ENCODE assay signal across 9 cellular contexts in the genomic region with DNA sequence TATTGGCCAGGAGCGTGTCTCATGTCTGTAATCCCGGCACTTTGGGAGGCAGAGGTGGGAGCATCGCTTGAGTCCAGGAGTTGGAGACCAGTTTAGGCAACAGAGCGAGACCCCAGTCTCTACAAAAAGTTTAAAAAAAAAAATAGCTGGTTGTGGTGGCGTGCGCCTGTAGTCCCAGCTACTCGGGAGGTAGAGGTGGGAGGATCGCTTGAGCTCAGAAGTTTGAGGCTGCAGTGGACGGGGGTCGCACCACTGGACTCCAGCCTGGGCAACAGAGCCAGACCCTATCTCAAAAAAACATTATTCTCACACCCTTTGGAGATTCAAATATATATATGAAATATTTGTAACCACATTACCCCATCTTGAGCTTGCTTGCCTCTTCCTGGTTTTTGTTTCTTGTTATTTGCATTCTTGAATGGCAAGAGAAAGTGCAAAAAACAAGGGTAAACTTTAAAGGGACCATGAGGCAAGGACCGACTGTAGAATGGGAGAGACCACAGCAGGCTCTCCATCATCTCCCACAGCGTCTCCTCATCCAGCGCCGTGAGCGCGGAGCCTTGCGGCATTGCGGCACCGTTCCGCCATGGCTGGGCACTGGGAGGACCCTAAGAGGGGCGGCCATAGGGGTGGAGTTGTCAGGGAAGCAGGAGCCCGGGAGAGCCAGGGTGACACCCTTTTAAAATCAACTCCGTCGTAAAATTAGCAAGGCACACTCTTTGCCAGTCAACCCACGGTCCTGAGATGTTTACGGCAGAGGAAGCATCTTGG. TPM values are rescaled to one million over a fixed set of nuclear protein-coding genes. Genes with fewer than 3 reads are reported as not detected.
DNase-seq lines count a peak whose midpoint lies in the region; ATAC-seq and TF ChIP-seq lines count a peak whose summit lies in the region.
"Had no signal": no experiment of that assay in that cellular context is flagged by ENCODE, and none has a peak within 500 bp of the region (broad histone marks: within the 10 kb centered on the region; RNA-seq: fewer than 3 reads in every experiment).

No MANE protein-coding gene starts in this region.

- POLR2A ChIA-PET in AG04449 (lab: Yijun Ruan, JAX) = interaction anchor here (0.6 kb wide), 1 partner anchor 10 kb away, joined by 5 read pairs; no protein-coding TSS in a partner anchor

- peak overlapping the region; percentile 98 for H3K4me3 Mint-ChIP-seq in HFFc6
- peak overlapping the region; percentile 89 to 98 (median 93) for H3K4me3 Mint-ChIP-seq in brain

- intact Hi-C loops in head of caudate nucleus (cut with DNase I) = no loop called here

- no peak for ATAC-seq in HG03025 (IDR thresholded peaks at IDR 0.05; ENCODE audit: low FRiP score, unreplicated experiment)

- H3K4me1 ChIP-seq in mononuclear cell (ENCODE audit: insufficient read depth, low read length) = peaks cover 38% of the 10 kb centered on the region

- TF ChIP-seq CTCF in AG04449 (IDR thresholded peaks at IDR 0.05; ENCODE audit: insufficient read depth, low read length, missing control alignments) (no peak), HFFc6 (IDR thresholded peaks at IDR 0.05) (no peak), brain (conservative IDR thresholded peaks at IDR 0.05) (no peak)

- no peaks in the 10 kb centered on the region for H3K27me3 ChIP-seq in mononuclear cell (ENCODE audit: insufficient read depth, low read length)

- H3K27ac Mint-ChIP-seq in HFFc6 (peak overlapping the region; percentile 93; the same call in 1 of the 2 replicates), brain (peak overlapping the region in 4 of 5 experiments; percentile 84 to 97 (median 94))

- peaks cover 10% of the 10 kb centered on the region for H3K36me3 Mint-ChIP-seq in HFFc6 (ENCODE audit: low read depth)
- H3K36me3 Mint-ChIP-seq in brain = peaks cover 43% of the 10 kb centered on the region

- H3K4me3 ChIP-seq in AG04449 (ENCODE audit: low read depth, low read length) (peak overlapping the region; percentile 98), mononuclear cell (ENCODE audit: low read length) (peak overlapping the region; percentile 82)

- no peaks in the 10 kb centered on the region for H3K9me3 Mint-ChIP-seq in HFFc6
- peaks cover 0 to 2% (median 0%) of the 10 kb centered on the region in 5 experiments for H3K9me3 Mint-ChIP-seq in brain

- CTCF ChIA-PET in AG04449 (lab: Yijun Ruan, JAX) = interaction anchor here (0.8 to 3.1 kb wide), 4 partner anchors 20 to 374 kb away, joined by 3 to 8 read pairs (median 3); no protein-coding TSS in a partner anchor

- H3K9me3 ChIP-seq in mononuclear cell (ENCODE audit: low read depth, low read length) = no peaks in the 10 kb centered on the region

- H3K27me3 Mint-ChIP-seq in HFFc6 (ENCODE audit: insufficient read depth) = peaks cover 3% of the 10 kb centered on the region; the same call in 1 of the 2 replicates
- H3K27me3 Mint-ChIP-seq in brain = peaks cover 12% of the 10 kb centered on the region

- peaks cover 49% of the 10 kb centered on the region for H3K4me1 Mint-ChIP-seq in HFFc6 (ENCODE audit: low read depth)
- H3K4me1 Mint-ChIP-seq in brain = peaks cover 64% of the 10 kb centered on the region

- no peak for DNase-seq in AG04449 (ENCODE audit: low read depth, low spot score)
- DNase-seq in HFFc6 = no peak
- DNase-seq in DMS53 (lab: John Stamatoyannopoulos, UW) = no peak
- no peak for DNase-seq in head of caudate nucleus
- no peak for DNase-seq in NCI-H1092 treated with DMSO at 0.1 percent for 48 hours (lab: John Stamatoyannopoulos, UW)
- DNase-seq: NCI-H187 had no signal

RNA-seq across cellular contexts. Expression of gene ELP2, which starts 1.4 kb away (rescaled TPM):
- total RNA-seq in HFFc6 (2021; fragmentation: NEBNext Ultra II Directional; extraction: Animal tissue kit (Norgen Biotek cat#: 25700)) = 10 to 100 TPM; 76.2 to 99.7 (median 82.3) TPM
- 49.6 TPM for polyA plus RNA-seq in brain (ENCODE audit: insufficient read depth, low read depth, low replicate concordance)
- total RNA-seq in mononuclear cell = 198 TPM

RNA-seq across cellular contexts. Expression of gene SLC39A6, which starts 1.9 kb away (rescaled TPM):
- 10 to 100 TPM; 62.4 to 76.4 (median 71.1) TPM for total RNA-seq in HFFc6 (2021; fragmentation: NEBNext Ultra II Directional; extraction: Animal tissue kit (Norgen Biotek cat#: 25700))
- 65.4 TPM for polyA plus RNA-seq in brain (ENCODE audit: insufficient read depth, low read depth, low replicate concordance)
- total RNA-seq in mononuclear cell = 18.1 TPM

RNA-seq across cellular contexts. Expression of gene MOCOS, which starts 56.2 kb away (rescaled TPM):
- total RNA-seq in HFFc6 (2021; fragmentation: NEBNext Ultra II Directional; extraction: Animal tissue kit (Norgen Biotek cat#: 25700)) = 1 to 10 TPM; 1.7 to 3.0 (median 2.5) TPM
- 0.12 TPM for polyA plus RNA-seq in brain (ENCODE audit: insufficient read depth, low read depth, low replicate concordance)
- total RNA-seq in mononuclear cell = under 0.01 TPM
